In the genomic region with DNA sequence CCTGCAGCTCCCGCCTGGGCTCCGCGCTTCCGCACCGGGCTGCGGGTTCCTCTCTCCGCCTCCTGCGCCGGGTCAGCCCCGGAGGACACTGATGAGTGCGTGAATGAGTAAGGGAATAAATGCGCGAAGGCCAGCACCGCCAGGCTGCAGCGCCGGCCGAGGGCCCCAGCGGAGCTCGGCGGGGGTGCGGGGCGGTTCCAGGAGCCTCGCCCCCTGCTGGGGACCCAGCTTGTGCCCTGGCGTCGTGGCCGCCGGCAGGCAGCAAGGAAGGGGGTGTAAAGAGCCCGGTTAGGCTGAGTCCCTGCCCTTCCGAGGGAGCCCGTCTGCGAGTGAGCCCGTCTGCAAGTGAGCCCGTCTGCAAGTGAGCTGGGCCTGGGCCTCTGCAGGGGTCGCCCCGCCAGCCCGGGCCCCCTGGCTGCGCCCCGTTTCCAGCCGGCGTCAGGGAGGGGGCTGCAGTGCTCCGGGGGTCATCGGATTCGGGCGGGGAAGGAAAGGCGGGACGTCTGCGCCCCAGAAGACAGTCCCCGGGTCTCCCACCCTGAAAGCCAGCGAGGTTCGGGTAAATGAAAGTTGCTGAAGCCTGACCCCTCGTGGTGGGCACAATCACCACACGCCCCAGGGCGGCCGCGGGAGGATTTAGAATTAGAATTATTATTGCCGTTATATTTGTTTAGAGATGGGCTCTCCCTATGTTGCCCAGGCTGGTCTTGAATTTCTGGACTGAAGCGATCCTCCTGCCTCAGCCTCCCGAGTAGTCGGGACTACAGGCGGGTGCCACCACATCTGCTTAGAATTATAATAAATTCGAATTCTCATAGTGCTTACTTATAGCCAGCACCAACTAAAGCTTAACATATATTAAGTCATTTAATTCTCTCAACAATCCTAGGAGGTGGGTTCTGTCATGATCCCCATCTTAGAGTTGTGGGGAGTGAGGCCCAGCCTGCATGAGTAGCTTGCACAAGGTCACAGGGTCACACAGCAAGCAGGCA, we compare ENCODE assay signal across 8 cellular contexts. TPM values are rescaled to one million over a fixed set of nuclear protein-coding genes. Genes with fewer than 3 reads are reported as not detected.
A peak's percentile ranks its signal among the peaks of the same experiment; 100 is the strongest.
DNase-seq lines count a peak whose midpoint lies in the region; ATAC-seq, FAIRE-seq and TF ChIP-seq lines count a peak whose summit lies in the region.

No MANE protein-coding gene starts in this region.

- peak overlapping the region; percentile 51 for H3K9ac ChIP-seq in PC-3 (ENCODE audit: low read length)

- POLR2A ChIA-PET in PC-3 (lab: Charles Lee; ENCODE audit: unreplicated experiment), result interaction anchor here (0.6 kb wide), 1 partner anchor 138 kb away, joined by 4 read pairs; no protein-coding TSS in a partner anchor

- H3K9me3 Mint-ChIP-seq in activated T-helper 1 cell treated with anti-CD3 and anti-CD28 coated beads, Interleukin-12 subunit alpha, Interleukin-12 subunit beta, Interleukin-2, Interleukin-4 antibody, amounts not matched to agents 30 ng/mL and 10 ng/mL and 1 ng/mL, durations not matched to agents 14 hours and 24 hours and 36 hours, result no peaks in the 10 kb centered on the region
- no peaks in the 10 kb centered on the region for H3K9me3 Mint-ChIP-seq in natural killer cell

- CTCF ChIA-PET in PC-3 (lab: Charles Lee), result interaction anchor here (0.6 to 1.4 kb wide), 3 partner anchors 15 to 83 kb away, joined by 3 to 4 read pairs (median 3); no protein-coding TSS in a partner anchor

- peak; percentile 54 for FAIRE-seq in GM12891 (lab: Jason Lieb, UNC)

- no peak overlapping the region for H3K27ac Mint-ChIP-seq in activated T-helper 1 cell treated with anti-CD3 and anti-CD28 coated beads, Interleukin-12 subunit alpha, Interleukin-12 subunit beta, Interleukin-2, Interleukin-4 antibody, amounts not matched to agents 30 ng/mL and 10 ng/mL and 1 ng/mL, durations not matched to agents 14 hours and 24 hours and 36 hours
- peak overlapping the region in 1 of 2 donors; percentile 71 for H3K27ac Mint-ChIP-seq in natural killer cell

- H3K4me1 Mint-ChIP-seq in activated T-helper 1 cell treated with anti-CD3 and anti-CD28 coated beads, Interleukin-12 subunit alpha, Interleukin-12 subunit beta, Interleukin-2, Interleukin-4 antibody, amounts not matched to agents 30 ng/mL and 10 ng/mL and 1 ng/mL, durations not matched to agents 14 hours and 24 hours and 36 hours (ENCODE audit: low read depth), result peaks cover 5% of the 10 kb centered on the region
- H3K4me1 Mint-ChIP-seq in natural killer cell, result no peaks in the 10 kb centered on the region

- TF ChIP-seq CTCF in PC-3 (conservative IDR thresholded peaks at IDR 0.05; ENCODE audit: low read depth, low read length) (peak; percentile 75), natural killer cell (IDR thresholded peaks at IDR 0.05) (peak; percentile 83)

- no peaks in the 10 kb centered on the region for H3K9me3 ChIP-seq in PC-3 (ENCODE audit: low read length)

- H3K4me3 Mint-ChIP-seq in activated T-helper 1 cell treated with anti-CD3 and anti-CD28 coated beads, Interleukin-12 subunit alpha, Interleukin-12 subunit beta, Interleukin-2, Interleukin-4 antibody, amounts not matched to agents 30 ng/mL and 10 ng/mL and 1 ng/mL, durations not matched to agents 14 hours and 24 hours and 36 hours, result peak overlapping the region; percentile 58
- peak overlapping the region; percentile 79 for H3K4me3 Mint-ChIP-seq in natural killer cell

- no peaks in the 10 kb centered on the region for H3K27me3 ChIP-seq in PC-3 (ENCODE audit: low read length)

- no peaks in the 10 kb centered on the region for H4K20me1 ChIP-seq in PC-3 (ENCODE audit: low read length)

- ATAC-seq in HG03108 (IDR thresholded peaks at IDR 0.05; ENCODE audit: unreplicated experiment), result peak; percentile 67
- peak; percentile 88 for ATAC-seq in PC-3
- ATAC-seq in natural killer cell, result peak; percentile 88 to 90 (median 89)
- peak; percentile 78 for ATAC-seq in stimulated activated naive CD8-positive, alpha-beta T cell treated with anti-CD3 and anti-CD28 coated beads, Interleukin-15, Interleukin-2, amounts not matched to agents 100 U/mL and 50 U/mL, for 24 hours
- ATAC-seq in HG03457 (IDR thresholded peaks at IDR 0.05; ENCODE audit: unreplicated experiment), result no peak

- no peaks in the 10 kb centered on the region for H3K4me1 ChIP-seq in PC-3 (ENCODE audit: insufficient read depth, low read length)

- no peaks in the 10 kb centered on the region for H3K9me2 ChIP-seq in PC-3 (replicated peaks; ENCODE audit: low read length)

- H3K79me2 ChIP-seq in PC-3 (ENCODE audit: low read length), result no peaks in the 10 kb centered on the region

- H3K27me3 Mint-ChIP-seq in activated T-helper 1 cell treated with anti-CD3 and anti-CD28 coated beads, Interleukin-12 subunit alpha, Interleukin-12 subunit beta, Interleukin-2, Interleukin-4 antibody, amounts not matched to agents 30 ng/mL and 10 ng/mL and 1 ng/mL, durations not matched to agents 14 hours and 24 hours and 36 hours (ENCODE audit: insufficient read depth), result peaks cover 28% of the 10 kb centered on the region
- peaks cover 12% of the 10 kb centered on the region in 2 donors for H3K27me3 Mint-ChIP-seq in natural killer cell (ENCODE audit: low read depth in 2 of 2)

- DNase-seq in GM12891 (ENCODE audit: insufficient read length, low spot score), result peak; percentile 90
- peak; percentile 66 for DNase-seq in PC-3
- DNase-seq in activated T-helper 1 cell treated with anti-CD3 and anti-CD28 coated beads, Interleukin-12 subunit alpha, Interleukin-12 subunit beta, Interleukin-2, Interleukin-4 antibody, amounts not matched to agents 30 ng/mL and 10 ng/mL and 1 ng/mL, durations not matched to agents 14 hours and 24 hours and 36 hours (ENCODE audit: low spot score), result peak; percentile 60
- peak; percentile 59 for DNase-seq in fibroblast of peridontal ligament (ENCODE audit: extremely low read depth)
- DNase-seq in natural killer cell, result peak; percentile 73
- DNase-seq in stimulated activated naive CD8-positive, alpha-beta T cell treated with anti-CD3 and anti-CD28 coated beads, Interleukin-15, Interleukin-2, amounts not matched to agents 100 U/mL and 50 U/mL, for 24 hours, result peak; percentile 83

- peak overlapping the region; percentile 88 for H2AFZ ChIP-seq in PC-3 (ENCODE audit: low read length)

- H3K4me3 ChIP-seq in PC-3 (ENCODE audit: low read length), result peak overlapping the region; percentile 65

- H3K27ac ChIP-seq in PC-3 (ENCODE audit: low read length), result no peak overlapping the region

- intact Hi-C loops in PC-3 (cut with micrococcal nuclease), result loop anchor here (1.0 kb wide), 3 partner anchors 80 to 138 kb away; no protein-coding TSS in a partner anchor
- intact Hi-C loops in activated T-helper 1 cell treated with anti-CD3 and anti-CD28 coated beads, Interleukin-12 subunit alpha, Interleukin-12 subunit beta, Interleukin-2, Interleukin-4 antibody, amounts not matched to agents 30 ng/mL and 10 ng/mL and 1 ng/mL, durations not matched to agents 14 hours and 24 hours and 36 hours (cut with micrococcal nuclease), result loop anchor here (1.0 to 5.0 kb wide), 7 partner anchors 16 to 311 kb away; a partner anchor contains a TSS
- intact Hi-C loops in natural killer cell (cut with micrococcal nuclease), result loop anchor here (1.0 kb wide), 2 partner anchors 80 to 133 kb away; no protein-coding TSS in a partner anchor

- no peaks in the 10 kb centered on the region for H3F3A ChIP-seq in PC-3 (ENCODE audit: low read length, unreplicated experiment)

- H3K36me3 ChIP-seq in PC-3 (ENCODE audit: low read depth, low read length), result no peaks in the 10 kb centered on the region

- no peaks in the 10 kb centered on the region for H3K36me3 Mint-ChIP-seq in activated T-helper 1 cell treated with anti-CD3 and anti-CD28 coated beads, Interleukin-12 subunit alpha, Interleukin-12 subunit beta, Interleukin-2, Interleukin-4 antibody, amounts not matched to agents 30 ng/mL and 10 ng/mL and 1 ng/mL, durations not matched to agents 14 hours and 24 hours and 36 hours (ENCODE audit: low read depth)
- H3K36me3 Mint-ChIP-seq in natural killer cell, result no peaks in the 10 kb centered on the region

- TF ChIP-seq POLR2A in GM12891 (IDR thresholded peaks at IDR 0.05; ENCODE audit: low read depth, low read length), result no peak

- H3K4me2 ChIP-seq in PC-3 (ENCODE audit: low read length), result peak overlapping the region; percentile 83

- BruUV-seq in PC-3 (replicated peaks; lab: Mats Ljungman, UMichigan), result no TSS peak

TF ChIP-seq in GM12891, 5 proteins besides CTCF, POLR2A, EP300 and RAD21:
- no peak for TF ChIP-seq POU2F2 (IDR thresholded peaks at IDR 0.05; ENCODE audit: low read depth, low read length)
- no peak for TF ChIP-seq SPI1 (IDR thresholded peaks at IDR 0.05; ENCODE audit: low read depth, low read length)
- TF ChIP-seq PAX5 (IDR thresholded peaks at IDR 0.05; ENCODE audit: insufficient read depth, low read length, severe bottlenecking), result no peak
- TF ChIP-seq TAF1 (IDR thresholded peaks at IDR 0.05; ENCODE audit: low read depth, low read length), result no peak
- no peak for TF ChIP-seq POLR2AphosphoS5 (IDR thresholded peaks at IDR 0.05; ENCODE audit: low read depth, low read length)

RNA-seq across cellular contexts. Expression of a gene that starts 8.6 kb away (rescaled TPM):
- not detected for polyA plus RNA-seq in GM12891 (2012; ENCODE audit: low read depth, missing spikeins)
- total RNA-seq in PC-3 (2014; rRNA removed), result 0.11 TPM in 1 of 2 replicates, not detected in the other
- 0.22 TPM in 1 of 2 replicates, not detected in the other for total RNA-seq in activated T-helper 1 cell treated with anti-CD3 and anti-CD28 coated beads, Interleukin-12 subunit alpha, Interleukin-12 subunit beta, Interleukin-2, Interleukin-4 antibody, amounts not matched to agents 30 ng/mL and 10 ng/mL and 1 ng/mL, durations not matched to agents 14 hours and 24 hours and 36 hours
- total RNA-seq in natural killer cell, result not detected

RNA-seq across cellular contexts. Expression of a gene that starts 38.7 kb away (rescaled TPM):
- polyA plus RNA-seq in GM12891 (2012; ENCODE audit: low read depth, missing spikeins), result 0.23 TPM
- total RNA-seq in PC-3 (2014; rRNA removed) (not detected in 2 replicates), natural killer cell (1 to 10 TPM; 1.6 to 4.6 (median 2.1) TPM)
- total RNA-seq in activated T-helper 1 cell treated with anti-CD3 and anti-CD28 coated beads, Interleukin-12 subunit alpha, Interleukin-12 subunit beta, Interleukin-2, Interleukin-4 antibody, amounts not matched to agents 30 ng/mL and 10 ng/mL and 1 ng/mL, durations not matched to agents 14 hours and 24 hours and 36 hours, result not detected in 2 replicates
